ENCODE assay signal across 8 cellular contexts in the genomic region with DNA sequence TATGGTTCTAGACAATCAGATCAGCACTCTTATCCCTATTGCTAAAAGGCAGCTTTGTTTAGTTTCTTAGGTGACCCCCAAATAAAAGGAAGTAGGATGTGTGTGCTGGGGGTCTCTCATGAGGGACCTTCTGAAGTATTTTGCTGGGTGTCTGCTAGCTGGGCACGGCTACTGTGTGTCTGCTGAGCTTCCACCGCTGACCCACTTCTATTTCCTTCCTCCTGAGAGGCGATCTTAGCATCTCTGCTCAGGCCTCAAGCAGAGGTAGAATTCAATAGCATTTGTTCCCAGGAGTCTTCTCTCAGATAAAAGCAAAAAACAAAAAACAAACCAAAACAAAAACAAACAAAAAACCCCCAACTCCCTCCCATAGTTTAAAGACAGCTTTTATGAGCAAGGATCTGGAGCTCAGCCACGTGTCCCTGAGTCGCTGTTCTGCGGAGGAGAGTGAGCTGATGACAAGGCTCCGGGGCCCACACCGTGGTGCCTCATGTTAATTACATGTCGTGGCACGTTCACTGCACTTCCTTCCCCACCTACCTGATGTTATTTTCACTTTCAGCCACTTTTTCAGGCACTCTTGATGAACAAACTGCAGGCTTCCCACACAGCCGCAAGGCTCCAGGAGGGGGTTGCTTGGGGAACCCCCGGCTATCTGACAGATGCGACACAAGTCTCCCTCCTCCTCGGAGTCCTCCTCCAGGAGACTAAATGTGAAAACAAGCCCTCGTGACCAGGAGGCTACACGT.
DNase-seq lines count a peak whose midpoint lies in the region; ATAC-seq, FAIRE-seq and TF ChIP-seq lines count a peak whose summit lies in the region.

No MANE protein-coding gene starts in this region.

- H3K4me1 ChIP-seq in CD8-positive, alpha-beta T cell (ENCODE audit: insufficient read depth, low read length) = peaks cover 21% of the 10 kb centered on the region
- H3K4me1 ChIP-seq in KMS-11 (ENCODE audit: low read depth, poor library complexity, severe bottlenecking) (peaks cover 13% of the 10 kb centered on the region), kidney (ENCODE audit: control insufficient read depth in 1 of 2, insufficient read depth in 1 of 2, low read depth in 1 of 2, low read length in 2 of 2) (peaks cover 7 to 8% of the 10 kb centered on the region in 2 donors)

- POLR2A ChIA-PET in CD8-positive, alpha-beta T cell (lab: Charles Lee) = interaction anchor here (0.6 to 1.3 kb wide), 3 partner anchors 13 to 241 kb away, joined by 3 to 6 read pairs (median 3); partner anchors contain the start of gene TANC2

- no peak for TF ChIP-seq CTCF in CD8-positive, alpha-beta T cell (IDR thresholded peaks at IDR 0.05)
- TF ChIP-seq CTCF in KMS-11 (conservative IDR thresholded peaks at IDR 0.05; ENCODE audit: low read depth, low read length) = no peak
- TF ChIP-seq CTCF in kidney (IDR thresholded peaks at IDR 0.05; ENCODE audit: borderline replicate concordance, extremely low read depth, insufficient read depth) = no peak

- H3K9ac ChIP-seq in KMS-11 (no peak overlapping the region), kidney (ENCODE audit: low read length in 2 of 2) (peak overlapping the region; percentile 18 to 44)

- peaks cover 24% of the 10 kb centered on the region for H3K4me1 Mint-ChIP-seq in CD8-positive, alpha-beta T cell (ENCODE audit: low read depth)
- peaks cover 17% of the 10 kb centered on the region for H3K4me1 Mint-ChIP-seq in activated CD8-positive, alpha-beta memory T cell treated with anti-CD3 and anti-CD28 coated beads, Interleukin-2, amount 10 ng/mL, durations not matched to agents 7 days and 5 days

- no peaks in the 10 kb centered on the region for H3K36me3 ChIP-seq in CD8-positive, alpha-beta T cell (ENCODE audit: insufficient read depth, low read length)
- H3K36me3 ChIP-seq in KMS-11 (ENCODE audit: insufficient read depth) (no peaks in the 10 kb centered on the region), kidney (ENCODE audit: control insufficient read depth in 1 of 2, insufficient read depth in 2 of 2, low read length in 2 of 2) (no peaks in the 10 kb centered on the region)

- no peaks in the 10 kb centered on the region for H3K27me3 ChIP-seq in CD8-positive, alpha-beta T cell (ENCODE audit: insufficient read depth, low read length)
- H3K27me3 ChIP-seq in KMS-11 (ENCODE audit: insufficient read depth, low read depth) = peaks cover 28% of the 10 kb centered on the region

- H3K9me3 Mint-ChIP-seq in CD8-positive, alpha-beta T cell = peaks cover 3% of the 10 kb centered on the region
- peaks cover 2% of the 10 kb centered on the region for H3K9me3 Mint-ChIP-seq in activated CD8-positive, alpha-beta memory T cell treated with anti-CD3 and anti-CD28 coated beads, Interleukin-2, amount 10 ng/mL, durations not matched to agents 7 days and 5 days (ENCODE audit: low read depth)

- H3K4me2 ChIP-seq in KMS-11 = peak overlapping the region; percentile 63

- CTCF ChIA-PET in CD8-positive, alpha-beta T cell (lab: Charles Lee) = interaction anchor here (1.4 to 2.3 kb wide), 4 partner anchors 13 to 683 kb away, joined by 3 to 6 read pairs (median 6); no protein-coding TSS in a partner anchor
- CTCF ChIA-PET in activated CD8-positive, alpha-beta memory T cell treated with anti-CD3 and anti-CD28 coated beads, Interleukin-2, amount 10 ng/mL, durations not matched to agents 7 days and 5 days (lab: Charles Lee) = interaction anchor here (0.8 to 2.0 kb wide), 5 partner anchors 14 to 682 kb away, joined by 3 to 9 read pairs (median 3); no protein-coding TSS in a partner anchor

- H3K4me3 ChIP-seq in CD8-positive, alpha-beta T cell (ENCODE audit: low read depth, low read length) = peak overlapping the region; percentile 11
- no peak overlapping the region for H3K4me3 ChIP-seq in KMS-11 (IDR thresholded peaks at IDR 0.05; ENCODE audit: insufficient read depth, low read depth, low read length)
- no peak overlapping the region for H3K4me3 ChIP-seq in kidney (ENCODE audit: low read length in 2 of 2)

- peak overlapping the region; percentile 29; the same call in 1 of the 2 replicates for H2AFZ ChIP-seq in KMS-11 (ENCODE audit: low read depth)

- peak; percentile 25 to 82 (median 59) for DNase-seq in CD8-positive, alpha-beta T cell
- peak; percentile 83 for DNase-seq in activated CD8-positive, alpha-beta memory T cell treated with anti-CD3 and anti-CD28 coated beads, Interleukin-2, amount 10 ng/mL, durations not matched to agents 7 days and 5 days
- DNase-seq in kidney (no peak), epidermal melanocyte (ENCODE audit: insufficient read length, low spot score) (no peak), globus pallidus (ENCODE audit: low spot score) (no peak)
- DNase-seq in stimulated activated naive CD4-positive, alpha-beta T cell treated with Interleukin-2 at 50 U/mL for 16 hours (lab: John Stamatoyannopoulos, UW) = peak; percentile 88

- H4K20me1 ChIP-seq in KMS-11 (ENCODE audit: insufficient read depth) = no peaks in the 10 kb centered on the region

- no peaks in the 10 kb centered on the region for H3K9me3 ChIP-seq in CD8-positive, alpha-beta T cell (ENCODE audit: low read length)
- H3K9me3 ChIP-seq in kidney (ENCODE audit: control insufficient read depth in 1 of 2, low read length in 2 of 2) = no peaks in the 10 kb centered on the region

- H3K27ac Mint-ChIP-seq in CD8-positive, alpha-beta T cell = peak overlapping the region; percentile 94
- peak overlapping the region; percentile 37 for H3K27ac Mint-ChIP-seq in activated CD8-positive, alpha-beta memory T cell treated with anti-CD3 and anti-CD28 coated beads, Interleukin-2, amount 10 ng/mL, durations not matched to agents 7 days and 5 days

- no peaks in the 10 kb centered on the region for H3K36me3 Mint-ChIP-seq in CD8-positive, alpha-beta T cell
- H3K36me3 Mint-ChIP-seq in activated CD8-positive, alpha-beta memory T cell treated with anti-CD3 and anti-CD28 coated beads, Interleukin-2, amount 10 ng/mL, durations not matched to agents 7 days and 5 days = peaks cover 2% of the 10 kb centered on the region

- intact Hi-C loops in CD8-positive, alpha-beta T cell (cut with DNase I, micrococcal nuclease) = loop anchor here in 1 of 2 experiments (1.0 to 5.0 kb wide), 2 partner anchors 20 to 243 kb away; partner anchors contain the start of gene TANC2
- intact Hi-C loops in kidney (cut with DNase I) = no loop called here

- peak; percentile 97 for ATAC-seq in CD8-positive, alpha-beta T cell
- ATAC-seq in GM21528 (IDR thresholded peaks at IDR 0.05; ENCODE audit: low FRiP score, unreplicated experiment) = peak; percentile 94
- peak; percentile 98 for ATAC-seq in activated CD8-positive, alpha-beta memory T cell treated with anti-CD3 and anti-CD28 coated beads, Interleukin-2, amount 10 ng/mL, durations not matched to agents 7 days and 5 days

- H3K27ac ChIP-seq in CD8-positive, alpha-beta T cell (ENCODE audit: low read depth, low read length) = peak overlapping the region; percentile 30
- no peak overlapping the region for H3K27ac ChIP-seq in KMS-11
- H3K27ac ChIP-seq in kidney (ENCODE audit: low read depth in 2 of 2, low read length in 2 of 2) = no peak overlapping the region

- no peaks in the 10 kb centered on the region for H3K27me3 Mint-ChIP-seq in CD8-positive, alpha-beta T cell (ENCODE audit: low read depth)
- H3K27me3 Mint-ChIP-seq in activated CD8-positive, alpha-beta memory T cell treated with anti-CD3 and anti-CD28 coated beads, Interleukin-2, amount 10 ng/mL, durations not matched to agents 7 days and 5 days = peaks cover 75% of the 10 kb centered on the region

- H3K79me2 ChIP-seq in KMS-11 (ENCODE audit: insufficient read depth, low read depth) = no peaks in the 10 kb centered on the region

- no peak for FAIRE-seq in kidney (lab: Jason Lieb, UNC)

- H3K4me3 Mint-ChIP-seq in CD8-positive, alpha-beta T cell = peak overlapping the region; percentile 72
- peak overlapping the region; percentile 51 for H3K4me3 Mint-ChIP-seq in activated CD8-positive, alpha-beta memory T cell treated with anti-CD3 and anti-CD28 coated beads, Interleukin-2, amount 10 ng/mL, durations not matched to agents 7 days and 5 days

Comparison
In these comparisons a context has a peak if more than half of its experiments do, and no peak if none do; other contexts are left out.
1. DNase-seq: peak in CD8-positive, alpha-beta T cell (7 of 7), activated CD8-positive, alpha-beta memory T cell treated with anti-CD3 and anti-CD28 coated beads, Interleukin-2, amount 10 ng/mL, durations not matched to agents 7 days and 5 days (single experiment) and stimulated activated naive CD4-positive, alpha-beta T cell treated with Interleukin-2 at 50 U/mL for 16 hours (single experiment); none in kidney (single experiment), epidermal melanocyte (single experiment) and globus pallidus (single experiment).
2. Peak in every context shown above with its lines, with median percentiles within 50 percentile points of each other: ATAC-seq.